8 cellular contexts compared by ENCODE assay signal in the genomic region with DNA sequence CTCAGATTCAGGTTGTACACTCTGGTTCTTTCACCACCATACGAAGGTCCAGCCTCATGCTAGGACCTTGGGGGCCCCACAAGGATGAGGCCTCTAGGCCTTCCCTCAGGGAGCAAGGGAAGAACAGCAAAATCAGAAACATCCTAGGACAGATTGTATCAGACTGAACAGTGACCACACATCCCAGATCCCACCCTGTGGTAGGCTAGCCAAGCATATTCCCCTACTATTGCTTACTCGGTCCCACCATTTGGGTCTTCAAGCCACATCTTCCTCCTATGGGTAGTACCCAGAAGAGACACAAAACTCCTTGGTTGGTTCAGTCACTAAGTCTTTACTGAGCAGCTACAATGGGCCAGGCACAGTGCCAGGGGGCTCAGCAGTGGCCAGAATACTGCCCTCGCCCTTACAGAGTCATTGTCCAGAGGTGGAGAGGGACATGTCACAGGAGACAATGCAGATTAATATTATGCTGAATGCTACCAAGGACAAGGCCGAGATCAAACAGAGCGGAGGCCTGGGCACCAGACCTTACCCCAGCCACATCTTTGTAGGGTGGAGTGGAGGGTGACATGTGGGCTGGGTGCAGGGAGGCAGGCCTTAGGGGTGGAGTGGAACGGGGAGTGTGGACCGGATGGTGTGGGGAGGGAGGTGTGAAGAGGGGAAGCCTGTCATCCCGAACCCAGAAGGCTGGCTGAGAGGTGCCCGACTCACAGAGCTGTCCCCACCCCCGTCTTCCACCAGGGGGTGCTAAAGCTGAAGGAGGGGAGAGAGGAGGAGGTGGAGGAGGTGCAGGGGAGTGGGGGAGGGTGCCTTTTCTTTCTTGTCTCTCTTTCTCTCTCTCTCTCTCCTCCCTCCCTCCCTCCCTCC. TPM values are rescaled to one million over a fixed set of nuclear protein-coding genes. Genes with fewer than 3 reads are reported as not detected.
A peak's percentile ranks its signal among the peaks of the same experiment; 100 is the strongest.
DNase-seq lines count a peak whose midpoint lies in the region; ATAC-seq, FAIRE-seq and TF ChIP-seq lines count a peak whose summit lies in the region.

No MANE protein-coding gene starts in this region.

- H3K27ac ChIP-seq in VCaP = no peak overlapping the region
- H3K27ac ChIP-seq in brain microvascular endothelial cell = no peak overlapping the region
- H3K27ac ChIP-seq in keratinocyte (ENCODE audit: control insufficient read depth, insufficient read depth, low read length) = no peak overlapping the region

- no peaks in the 10 kb centered on the region for H4K20me1 ChIP-seq in keratinocyte (ENCODE audit: control insufficient read depth, extremely low read depth, insufficient read depth, low read length)

- H3K4me2 ChIP-seq in keratinocyte (ENCODE audit: control insufficient read depth, extremely low read depth, insufficient read depth, low read depth, low read length) = no peak overlapping the region

- no peaks in the 10 kb centered on the region for H3K9me1 ChIP-seq in keratinocyte (ENCODE audit: control insufficient read depth, extremely low read depth, insufficient read depth, low read length)

- TF ChIP-seq CTCF in VCaP (conservative IDR thresholded peaks at IDR 0.05) (peak; percentile 73), brain microvascular endothelial cell (IDR thresholded peaks at IDR 0.05; ENCODE audit: low read depth, low read length, missing control alignments) (peak; percentile 89), keratinocyte (optimal IDR thresholded peaks at IDR 0.05 in 1 of 3, IDR thresholded peaks at IDR 0.05 in 1 of 3, conservative IDR thresholded peaks at IDR 0.05 in 1 of 3; ENCODE audit: extremely low read depth in 1 of 3, insufficient read depth in 2 of 3, low read length in 3 of 3) (peak; percentile 66 to 92 (median 91))

- no peak overlapping the region for H2AFZ ChIP-seq in keratinocyte (ENCODE audit: control insufficient read depth, low read length)

- FAIRE-seq in keratinocyte (lab: Jason Lieb, UNC) = no peak

- no peak overlapping the region for H3K9ac ChIP-seq in keratinocyte (ENCODE audit: control insufficient read depth, extremely low read depth, insufficient read depth, low read length)

- DNase-seq in GM03348 (ENCODE audit: low spot score) = peak; percentile 94
- peak; percentile 3 for DNase-seq in NCI-H2107 treated with DMSO at 0.1 percent for 48 hours (lab: John Stamatoyannopoulos, UW; ENCODE audit: unreplicated experiment)
- peak; percentile 49 for DNase-seq in brain microvascular endothelial cell
- DNase-seq in keratinocyte (ENCODE audit: low read depth, low spot score) = peak; percentile 30
- peak; percentile 70 to 86 (median 80) for DNase-seq in stimulated activated CD4-positive, alpha-beta T cell treated with anti-CD3 and anti-CD28 coated beads, Interleukin-1b, Interleukin-23, amount 100 ng/mL, for 24 hours (ENCODE audit: low read depth in 4 of 4, low spot score in 1 of 4)

- no peaks in the 10 kb centered on the region for H3K9me3 ChIP-seq in keratinocyte (ENCODE audit: control insufficient read depth, low read depth, low read length)

- no peaks in the 10 kb centered on the region for H3K79me2 ChIP-seq in keratinocyte (ENCODE audit: control insufficient read depth, insufficient read depth, low read length)

- H3K27me3 ChIP-seq in brain microvascular endothelial cell (replicated peaks) (no peaks in the 10 kb centered on the region), keratinocyte (ENCODE audit: control insufficient read depth, extremely low read depth, insufficient read depth, low read length) (no peaks in the 10 kb centered on the region)

- dilution Hi-C loops in keratinocyte (cut with MboI; ENCODE audit: extremely low pct_ligation_motif_present, low sequenced_read_pairs) = no loop called here

- H3K4me1 ChIP-seq in keratinocyte (ENCODE audit: control insufficient read depth, extremely low read depth, insufficient read depth, low read length) = peaks cover 16% of the 10 kb centered on the region

- H3K36me3 ChIP-seq in brain microvascular endothelial cell (replicated peaks) (no peaks in the 10 kb centered on the region), keratinocyte (ENCODE audit: control insufficient read depth in 2 of 2, extremely low read depth in 1 of 2, insufficient read depth in 2 of 2, low read length in 2 of 2) (no peaks in the 10 kb centered on the region)

- ATAC-seq in HG02642 (IDR thresholded peaks at IDR 0.05; ENCODE audit: poor library complexity, unreplicated experiment) (peak; percentile 60), HG03095 (IDR thresholded peaks at IDR 0.05; ENCODE audit: unreplicated experiment) (no peak)

- in situ Hi-C loops in brain microvascular endothelial cell (cut with HindIII; ENCODE audit: low pct_ligation_motif_present, low sequenced_read_pairs) = no loop called here

- H3K4me3 ChIP-seq in brain microvascular endothelial cell (ENCODE audit: low read depth, low read length) (no peak overlapping the region), keratinocyte (ENCODE audit: control insufficient read depth in 2 of 3, extremely low read depth in 1 of 3, insufficient read depth in 2 of 3, low read depth in 1 of 3, low read length in 3 of 3) (no peak overlapping the region)

RNA-seq across cellular contexts. Expression of a gene that starts 6.8 kb away (rescaled TPM):
- 15.7 to 31.3 TPM (median 19.3 TPM) in 3 replicates for polyA plus RNA-seq in keratinocyte
- 55.3 TPM for polyA plus RNA-seq in keratinocyte (2011; ENCODE audit: low read depth)
- 20.9 and 24.6 TPM in 2 replicates for polyA plus RNA-seq in keratinocyte (2011; cell fraction: cytosol; rRNA removed)
- 20.2 and 21.5 TPM in 2 replicates for polyA plus RNA-seq in keratinocyte (2011; cell fraction: nucleus; rRNA removed)
- polyA plus RNA-seq in keratinocyte (2012; ENCODE audit: low replicate concordance) = 28.5 and 37.7 TPM in 2 replicates
- polyA minus RNA-seq in keratinocyte = 22.9 to 27.0 TPM (median 23.2 TPM) in 3 replicates
- polyA minus RNA-seq in keratinocyte (2011; cell fraction: cytosol; rRNA and poly(A)+ RNA removed) = 11.3 TPM
- 11.0 and 11.9 TPM in 2 replicates for polyA minus RNA-seq in keratinocyte (2011; cell fraction: nucleus; rRNA and poly(A)+ RNA removed)

Comparison
In these comparisons a context has a peak if more than half of its experiments do, and no peak if none do; other contexts are left out.
1. DNase-seq: peak in every context shown above with its lines; median percentile 94 in GM03348; 80 in stimulated activated CD4-positive, alpha-beta T cell treated with anti-CD3 and anti-CD28 coated beads, Interleukin-1b, Interleukin-23, amount 100 ng/mL, for 24 hours; 49 in brain microvascular endothelial cell; 30 in keratinocyte; 3 in NCI-H2107 treated with DMSO at 0.1 percent for 48 hours.